8 cellular contexts compared by ENCODE assay signal in the genomic region with DNA sequence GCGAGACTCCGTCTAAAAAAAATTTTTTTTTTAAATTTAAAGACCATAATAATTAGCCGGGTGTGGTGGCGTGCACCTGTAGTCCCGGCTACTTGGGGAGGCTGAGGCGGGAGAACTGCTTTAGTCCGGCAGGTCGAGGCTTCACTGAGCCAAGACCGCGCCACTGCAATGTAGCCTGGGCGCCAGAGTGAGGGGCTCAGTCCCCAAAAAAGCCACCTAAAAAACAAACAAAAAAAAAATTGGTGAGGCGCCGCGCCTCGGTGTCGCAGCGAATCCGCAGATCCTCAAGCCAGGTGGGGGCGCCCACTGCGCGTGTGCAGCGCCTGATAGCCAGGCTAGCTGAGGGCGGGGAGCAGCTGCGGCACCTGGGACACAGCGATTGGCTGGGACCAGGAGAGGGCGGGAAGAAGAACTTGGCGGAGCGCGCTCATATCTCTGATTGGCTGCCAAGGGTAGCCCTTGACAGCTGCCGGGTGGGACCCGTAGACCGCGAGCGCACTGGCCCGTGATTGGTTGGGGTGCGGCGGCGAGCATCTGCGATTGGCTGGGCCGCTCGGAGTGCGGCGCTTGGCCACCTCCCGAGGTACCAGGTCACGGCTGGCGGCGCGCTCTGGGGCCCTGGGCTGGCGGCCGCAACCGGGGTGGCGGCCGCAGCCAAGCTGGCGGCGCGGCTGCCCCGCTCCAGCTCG. TPM values are rescaled to one million over a fixed set of nuclear protein-coding genes. Genes with fewer than 3 reads are reported as not detected.
A peak's percentile ranks its signal among the peaks of the same experiment; 100 is the strongest.
DNase-seq lines count a peak whose midpoint lies in the region; ATAC-seq and TF ChIP-seq lines count a peak whose summit lies in the region.

No MANE protein-coding gene starts in this region.

- H3K36me3 ChIP-seq in SU-DHL-6 (ENCODE audit: low read length) (no peaks in the 10 kb centered on the region), vagina (no peaks in the 10 kb centered on the region)

- H3K9me3 ChIP-seq in SU-DHL-6 (ENCODE audit: insufficient read depth, low read length) (no peaks in the 10 kb centered on the region), vagina (no peaks in the 10 kb centered on the region)

- TF ChIP-seq CTCF in SU-DHL-6 (IDR thresholded peaks at IDR 0.05; ENCODE audit: insufficient read depth, low read length, poor library complexity, severe bottlenecking) (peak; percentile 67), vagina (IDR thresholded peaks at IDR 0.05) (peak; percentile 17 to 68 (median 62))

- H3K27ac ChIP-seq in SU-DHL-6 (ENCODE audit: low read depth, low read length): no peak overlapping the region
- H3K27ac ChIP-seq in vagina: no peak overlapping the region

- no peak overlapping the region for H3K27ac Mint-ChIP-seq in activated naive CD8-positive, alpha-beta T cell

- peak overlapping the region; percentile 39 for H3K4me2 ChIP-seq in SU-DHL-6 (ENCODE audit: low read depth, low read length, poor library complexity, severe bottlenecking)

- peaks cover 8% of the 10 kb centered on the region for H3K4me1 ChIP-seq in vagina

- no peak overlapping the region for H2AFZ ChIP-seq in SU-DHL-6 (ENCODE audit: low read depth, low read length, severe bottlenecking)

- no peak overlapping the region for H3K9ac ChIP-seq in SU-DHL-6 (ENCODE audit: low read length)

- no peaks in the 10 kb centered on the region for H3K9me3 Mint-ChIP-seq in activated naive CD8-positive, alpha-beta T cell (ENCODE audit: low read depth)

- peak overlapping the region; percentile 29 for H3K4me3 ChIP-seq in SU-DHL-6 (ENCODE audit: insufficient read depth, low read length, poor library complexity, severe bottlenecking)
- H3K4me3 ChIP-seq in vagina: peak overlapping the region in 1 of 2 donors; percentile 34

- no peaks in the 10 kb centered on the region for H3K79me2 ChIP-seq in SU-DHL-6 (ENCODE audit: insufficient read depth, low read length)

- H3K36me3 Mint-ChIP-seq in activated naive CD8-positive, alpha-beta T cell: no peaks in the 10 kb centered on the region

- intact Hi-C loops in Right ventricle myocardium superior (cut with DNase I): no loop called here
- intact Hi-C loops in vagina (cut with DNase I): no loop called here

- DNase-seq in NCI-H1436 treated with DMSO at 0.1 percent for 48 hours (lab: John Stamatoyannopoulos, UW) (peak; percentile 96), Right ventricle myocardium superior (peak; percentile 98), pulmonary artery endothelial cell (ENCODE audit: low read depth, low spot score) (peak; percentile 98), vagina (ENCODE audit: extremely low spot score in 2 of 2) (peak in 1 of 2 donors; percentile 95)

- H3K27me3 ChIP-seq in SU-DHL-6 (ENCODE audit: low read length): no peaks in the 10 kb centered on the region
- H3K27me3 ChIP-seq in vagina: no peaks in the 10 kb centered on the region

- H3F3A ChIP-seq in SU-DHL-6 (ENCODE audit: insufficient read depth): no peaks in the 10 kb centered on the region

- no peaks in the 10 kb centered on the region for H3K9me2 ChIP-seq in SU-DHL-6 (replicated peaks; ENCODE audit: insufficient read depth, low read length)

- peaks cover 26% of the 10 kb centered on the region for H3K4me1 Mint-ChIP-seq in activated naive CD8-positive, alpha-beta T cell (ENCODE audit: low read depth)

- peak overlapping the region; percentile 78 for H3K4me3 Mint-ChIP-seq in activated naive CD8-positive, alpha-beta T cell

- H4K20me1 ChIP-seq in SU-DHL-6 (ENCODE audit: low read depth, low read length): no peaks in the 10 kb centered on the region

- ATAC-seq in GM18498 (IDR thresholded peaks at IDR 0.05; ENCODE audit: unreplicated experiment) (peak; percentile 98), HG02884 (IDR thresholded peaks at IDR 0.05; ENCODE audit: unreplicated experiment) (peak; percentile 96), Right ventricle myocardium superior (ENCODE audit: poor library complexity) (peak; percentile 98)

- no peaks in the 10 kb centered on the region for H3K27me3 Mint-ChIP-seq in activated naive CD8-positive, alpha-beta T cell

- no peak for TF ChIP-seq POLR2A in vagina (IDR thresholded peaks at IDR 0.05)

RNA-seq across cellular contexts. Expression of a gene that starts 9.0 kb away (rescaled TPM):
- total RNA-seq in Right ventricle myocardium superior: 0.73 TPM
- total RNA-seq in pulmonary artery endothelial cell: not detected in 2 replicates
- total RNA-seq in vagina: not detected

RNA-seq across cellular contexts. Expression of a gene that starts 14.3 kb away (rescaled TPM):
- total RNA-seq in Right ventricle myocardium superior (not detected), pulmonary artery endothelial cell (not detected in 2 replicates), vagina (not detected)

RNA-seq across cellular contexts. Expression of a gene that starts 16.4 kb away (rescaled TPM):
- 29.4 TPM for total RNA-seq in Right ventricle myocardium superior
- 158 and 171 TPM in 2 replicates for total RNA-seq in pulmonary artery endothelial cell
- total RNA-seq in vagina: 12.3 TPM

RNA-seq across cellular contexts. Expression of a gene that starts 20.0 kb away (rescaled TPM):
- total RNA-seq in Right ventricle myocardium superior (53.5 TPM), pulmonary artery endothelial cell (10.0 and 11.5 TPM in 2 replicates), vagina (39.0 TPM)

RNA-seq across cellular contexts. Expression of a gene that starts 20.1 kb away (rescaled TPM):
- 11.0 TPM for total RNA-seq in Right ventricle myocardium superior
- total RNA-seq in pulmonary artery endothelial cell: 24.0 and 32.3 TPM in 2 replicates
- 22.6 TPM for total RNA-seq in vagina
